In the genomic region with DNA sequence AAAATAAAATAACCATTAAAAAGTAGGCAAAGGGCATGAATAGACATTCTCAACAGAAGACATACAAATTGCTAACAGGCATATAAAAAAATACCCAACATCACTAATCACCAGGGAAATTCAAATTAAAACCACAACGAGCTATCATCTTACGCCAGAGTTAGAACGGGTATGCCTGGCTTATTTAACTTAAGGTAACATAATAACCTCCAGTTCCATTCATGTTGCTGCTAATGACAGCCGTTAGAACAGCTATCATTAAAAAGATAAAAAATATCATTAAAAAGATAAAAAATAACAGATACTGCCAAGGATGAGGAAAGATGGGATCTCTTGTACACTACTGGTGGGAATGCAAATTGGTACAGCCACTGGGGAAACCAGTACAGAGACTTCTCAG, we compare ENCODE assay signal across 18 cellular contexts.
A peak's percentile ranks its signal among the peaks of the same experiment; 100 is the strongest.
DNase-seq lines count a peak whose midpoint lies in the region; ATAC-seq and TF ChIP-seq lines count a peak whose summit lies in the region.
"Had no signal": no experiment of that assay in that cellular context is flagged by ENCODE, and none has a peak within 500 bp of the region (broad histone marks: within the 10 kb centered on the region; RNA-seq: fewer than 3 reads in every experiment).

No MANE protein-coding gene starts in this region.

- DNase-seq in left ventricle myocardium inferior (no peak), left ventricle myocardium superior (no peak), NCI-H526 treated with DMSO at 0.1 percent for 48 hours (lab: John Stamatoyannopoulos, UW) (peak; percentile 96), hepatocyte (ENCODE audit: low spot score) (no peak), COLO829 (ENCODE audit: low spot score) (no peak), osteoblast (ENCODE audit: insufficient read length, low spot score, missing footprints) (no peak)
- no peak for DNase-seq in CD4-positive, alpha-beta memory T cell
- DNase-seq: ACHN; CD8-positive, alpha-beta memory T cell; DMS 273 treated with DMSO at 0.1 percent for 48 hours; DMS79 treated with DMSO at 0.1 percent for 48 hours; EL; GOT3; H9 had no signal

- H3K9me2 ChIP-seq in hepatocyte (replicated peaks; ENCODE audit: insufficient read depth): no peaks in the 10 kb centered on the region

- H3K36me3 ChIP-seq in left ventricle myocardium inferior (no peaks in the 10 kb centered on the region), hepatocyte (replicated peaks; ENCODE audit: insufficient read depth, low read depth) (no peaks in the 10 kb centered on the region), osteoblast (ENCODE audit: insufficient read depth, low read length) (no peaks in the 10 kb centered on the region)
- H3K36me3 ChIP-seq in CD4-positive, alpha-beta memory T cell (ENCODE audit: insufficient read depth, low read length): no peaks in the 10 kb centered on the region

- H3K9me3 Mint-ChIP-seq in CD4-positive, alpha-beta memory T cell: peaks cover 0 to 7% (median 0%) of the 10 kb centered on the region in 8 donors
- H3K9me3 Mint-ChIP-seq: CD14-positive monocyte; CD8-positive, alpha-beta memory T cell; H9 had no signal

- no peaks in the 10 kb centered on the region for H3K36me3 Mint-ChIP-seq in CD4-positive, alpha-beta memory T cell

- H3K4me3 ChIP-seq in left ventricle myocardium inferior: no peak overlapping the region
- H3K4me3 ChIP-seq in hepatocyte: no peak overlapping the region
- H3K4me3 ChIP-seq in CD4-positive, alpha-beta memory T cell (ENCODE audit: low read length in 2 of 2): no peak overlapping the region
- no peak overlapping the region for H3K4me3 ChIP-seq in osteoblast (ENCODE audit: insufficient read depth, low read length)

- peak; percentile 23 for TF ChIP-seq CTCF in left ventricle myocardium inferior (IDR thresholded peaks at IDR 0.05; ENCODE audit: borderline replicate concordance)
- TF ChIP-seq CTCF in hepatocyte (IDR thresholded peaks at IDR 0.05; ENCODE audit: poor library complexity): no peak
- no peak for TF ChIP-seq CTCF in osteoblast (IDR thresholded peaks at IDR 0.05; ENCODE audit: extremely low read depth, low read depth, low read length)

- H3K4me2 ChIP-seq in hepatocyte (no peak overlapping the region), osteoblast (ENCODE audit: insufficient read depth, low read length) (no peak overlapping the region)

- intact Hi-C loops in left ventricle myocardium inferior (cut with micrococcal nuclease) (no loop called here), left ventricle myocardium superior (cut with micrococcal nuclease) (no loop called here)
- intact Hi-C loops in CD4-positive, alpha-beta memory T cell (cut with micrococcal nuclease): no loop called here

- H3K9me3 ChIP-seq in left ventricle myocardium inferior (replicated peaks) (no peaks in the 10 kb centered on the region), hepatocyte (ENCODE audit: low read depth) (no peaks in the 10 kb centered on the region), osteoblast (ENCODE audit: low read depth, low read length) (no peaks in the 10 kb centered on the region)
- H3K9me3 ChIP-seq in CD4-positive, alpha-beta memory T cell (ENCODE audit: control insufficient read depth in 1 of 2, low read length in 2 of 2): no peaks in the 10 kb centered on the region

- H3K27me3 Mint-ChIP-seq in CD4-positive, alpha-beta memory T cell: peaks cover 5 to 7% of the 10 kb centered on the region in 2 donors

- CTCF ChIA-PET in CD4-positive, alpha-beta memory T cell (lab: Charles Lee; ENCODE audit: partially characterized antibody): no interaction called here

- peaks cover 73% of the 10 kb centered on the region for H3K4me1 ChIP-seq in left ventricle myocardium inferior
- H3K4me1 ChIP-seq in hepatocyte (ENCODE audit: insufficient read depth): peaks cover 5% of the 10 kb centered on the region
- peaks cover 13% of the 10 kb centered on the region for H3K4me1 ChIP-seq in CD4-positive, alpha-beta memory T cell (ENCODE audit: insufficient read depth, low read length)
- peaks cover 2% of the 10 kb centered on the region for H3K4me1 ChIP-seq in osteoblast (ENCODE audit: insufficient read depth, low read length)

- H3K4me1 Mint-ChIP-seq in CD4-positive, alpha-beta memory T cell: peaks cover 6 to 22% (median 14%) of the 10 kb centered on the region in 4 donors

- WGBS in hepatocyte (ENCODE audit: low lambda C conversion rate, missing lambda C conversion rate): 55% methylated on average over 4 of the region's 4 CpGs

- no peak for ATAC-seq in left ventricle myocardium superior
- ATAC-seq in GM19035 (IDR thresholded peaks at IDR 0.05; ENCODE audit: unreplicated experiment): no peak

- peak overlapping the region; percentile 50 for H3K27ac ChIP-seq in left ventricle myocardium inferior (replicated peaks)
- H3K27ac ChIP-seq in hepatocyte: peak overlapping the region; percentile 47
- H3K27ac ChIP-seq in CD4-positive, alpha-beta memory T cell (ENCODE audit: low read depth, low read length): no peak overlapping the region
- no peak overlapping the region for H3K27ac ChIP-seq in osteoblast (ENCODE audit: low read depth, low read length)

- H3K79me2 ChIP-seq in hepatocyte (peaks cover 40% of the 10 kb centered on the region), osteoblast (ENCODE audit: insufficient read depth, low read length) (no peaks in the 10 kb centered on the region)

- H3K27ac Mint-ChIP-seq in CD4-positive, alpha-beta memory T cell: no peak overlapping the region
- H3K27ac Mint-ChIP-seq: B cell, H9, IgD-negative memory B cell had no signal

- H3K4me3 Mint-ChIP-seq in CD4-positive, alpha-beta memory T cell: no peak overlapping the region
- H3K4me3 Mint-ChIP-seq: B cell, CD14-positive monocyte, H9, IgD-negative memory B cell had no signal

- no peaks in the 10 kb centered on the region for H4K20me1 ChIP-seq in hepatocyte (ENCODE audit: insufficient read depth, poor library complexity, severe bottlenecking)
- no peaks in the 10 kb centered on the region for H4K20me1 ChIP-seq in osteoblast (ENCODE audit: insufficient read depth, low read length)

- H3K27me3 ChIP-seq in left ventricle myocardium inferior (ENCODE audit: low read depth) (no peaks in the 10 kb centered on the region), hepatocyte (no peaks in the 10 kb centered on the region), osteoblast (ENCODE audit: insufficient read depth, low read length) (no peaks in the 10 kb centered on the region)
- H3K27me3 ChIP-seq in CD4-positive, alpha-beta memory T cell (ENCODE audit: insufficient read depth, low read length): no peaks in the 10 kb centered on the region

- H2AFZ ChIP-seq in hepatocyte (no peak overlapping the region), osteoblast (ENCODE audit: low read length) (no peak overlapping the region)

- POLR2A ChIA-PET in CD4-positive, alpha-beta memory T cell (lab: Charles Lee; ENCODE audit: partially characterized antibody): no interaction called here

Comparison
In these comparisons a context has a peak if more than half of its experiments do, and no peak if none do; other contexts are left out.
1. H3K27ac ChIP-seq: peak in left ventricle myocardium inferior (single experiment) and hepatocyte (single experiment); none in CD4-positive, alpha-beta memory T cell (single experiment) and osteoblast (single experiment).